ENCODE assay signal across 1 cellular context in the genomic region with DNA sequence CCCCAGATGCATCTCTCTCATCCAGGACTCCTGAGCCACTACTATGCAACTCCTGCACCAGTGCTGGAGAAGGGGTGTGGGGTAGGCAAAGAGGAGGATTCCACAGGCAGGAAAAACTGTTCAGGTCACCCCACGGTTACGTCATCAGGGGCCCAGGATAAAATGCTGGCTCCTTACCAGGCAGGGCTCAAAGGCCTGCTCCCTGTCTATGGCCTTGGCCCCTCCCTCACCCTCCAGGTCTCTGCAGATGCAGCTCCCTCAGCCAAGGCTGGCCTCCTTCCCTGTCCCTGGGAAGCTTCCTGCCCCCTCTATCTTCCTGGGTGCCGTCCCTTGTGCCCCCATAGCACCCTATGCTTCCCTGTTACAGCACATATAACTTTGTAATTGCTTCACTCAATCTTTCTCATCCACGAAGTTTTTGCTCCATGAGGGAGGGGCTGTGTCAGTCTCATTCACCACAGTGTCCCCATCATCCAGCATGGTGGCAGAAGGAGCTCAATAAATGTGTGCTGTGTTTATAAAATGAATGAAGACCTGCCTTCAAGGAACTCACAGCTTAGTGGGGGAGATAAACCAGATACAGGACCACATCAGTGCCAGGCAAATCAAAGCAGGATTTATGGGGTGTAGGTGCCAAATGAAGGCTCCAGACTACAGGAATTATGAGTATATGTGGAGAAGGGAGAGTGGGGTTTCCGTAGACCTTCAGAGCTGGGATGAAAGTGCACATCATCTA.
A peak's percentile ranks its signal among the peaks of the same experiment; 100 is the strongest.
TF ChIP-seq lines count a peak whose summit lies in the region.

No MANE protein-coding gene starts in this region.

TF ChIP-seq in liver, 16 proteins besides CTCF, POLR2A, EP300 and RAD21:
- TF ChIP-seq ATF3 (IDR thresholded peaks at IDR 0.05): no peak
- TF ChIP-seq HNF4A (conservative IDR thresholded peaks at IDR 0.05): peak; percentile 13 to 29
- TF ChIP-seq RXRA (IDR thresholded peaks at IDR 0.05): peak; percentile 24 to 41
